ENCODE assay signal across 8 cellular contexts in the genomic region with DNA sequence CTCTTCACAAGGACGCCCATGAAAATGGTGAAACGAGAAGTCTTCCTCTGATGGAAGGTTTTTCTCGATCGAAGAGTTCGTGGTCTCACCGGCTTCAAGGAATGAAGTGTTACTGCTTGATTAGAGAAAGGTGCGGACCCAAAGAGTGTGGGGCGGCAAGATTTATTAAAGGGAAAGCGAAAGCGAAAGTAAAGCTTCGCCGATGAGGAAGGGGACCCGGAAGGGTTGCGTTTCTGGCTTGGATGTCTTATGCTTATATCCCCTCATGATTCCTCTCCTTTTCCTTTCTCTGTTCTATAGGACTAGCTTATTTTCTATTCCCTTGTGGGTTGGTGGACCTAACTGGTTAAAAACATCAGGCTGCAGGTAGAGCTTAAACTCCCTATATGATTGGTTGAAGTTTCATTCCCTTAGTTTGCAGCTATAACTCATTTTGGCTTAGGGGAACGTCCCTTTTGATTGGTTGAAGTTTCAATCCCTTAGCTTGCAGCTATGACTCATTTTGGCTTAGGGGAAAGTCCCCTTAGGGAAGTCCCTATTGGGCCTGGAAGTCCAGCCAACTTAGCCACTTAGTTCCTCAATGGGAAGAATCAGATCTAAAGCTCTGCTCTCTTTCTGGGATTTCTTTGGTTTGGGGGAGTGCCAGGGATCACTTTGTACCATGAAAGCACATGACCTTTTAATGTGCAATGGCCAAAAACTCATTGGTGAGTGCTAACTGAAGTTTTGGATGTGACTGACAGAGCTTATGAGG.
DNase-seq lines count a peak whose midpoint lies in the region; ATAC-seq and TF ChIP-seq lines count a peak whose summit lies in the region.

No MANE protein-coding gene starts in this region.

- peak overlapping the region; percentile 66 for H3K27ac ChIP-seq in OCI-LY3 (ENCODE audit: low read length)
- peak overlapping the region; percentile 31 for H3K27ac ChIP-seq in iPS-18a (ENCODE audit: low read length)
- H3K27ac ChIP-seq in gastroesophageal sphincter: no peak overlapping the region

- H3K4me1 ChIP-seq in OCI-LY3 (ENCODE audit: low read length) (peaks cover 14% of the 10 kb centered on the region), iPS-18a (ENCODE audit: control insufficient read depth, low read depth, low read length) (peaks cover 23% of the 10 kb centered on the region), gastroesophageal sphincter (no peaks in the 10 kb centered on the region)

- peaks cover 21% of the 10 kb centered on the region for H3K79me2 ChIP-seq in OCI-LY3 (ENCODE audit: low read length)

- H4K20me1 ChIP-seq in OCI-LY3 (ENCODE audit: insufficient read depth, low read length): no peaks in the 10 kb centered on the region

- H3K4me3 ChIP-seq in OCI-LY3 (ENCODE audit: low read length): peak overlapping the region; percentile 79
- peak overlapping the region; percentile 9 for H3K4me3 ChIP-seq in iPS-18a (ENCODE audit: low read length)
- no peak overlapping the region for H3K4me3 ChIP-seq in gastroesophageal sphincter

- H3K4me2 ChIP-seq in OCI-LY3 (ENCODE audit: low read length): peak overlapping the region; percentile 52

- no peaks in the 10 kb centered on the region for H3K9me3 ChIP-seq in OCI-LY3 (ENCODE audit: insufficient read depth, low read length)
- H3K9me3 ChIP-seq in iPS-18a (ENCODE audit: control insufficient read depth, low read depth, low read length): no peaks in the 10 kb centered on the region
- H3K9me3 ChIP-seq in gastroesophageal sphincter: no peaks in the 10 kb centered on the region

- TF ChIP-seq POLR2A in gastroesophageal sphincter (IDR thresholded peaks at IDR 0.05): no peak

- H2AFZ ChIP-seq in OCI-LY3 (ENCODE audit: low read depth, low read length): peak overlapping the region; percentile 88

- ATAC-seq in GM18870 (IDR thresholded peaks at IDR 0.05; ENCODE audit: unreplicated experiment) (peak; percentile 81), HG02852 (IDR thresholded peaks at IDR 0.05; ENCODE audit: unreplicated experiment) (peak; percentile 80), gastroesophageal sphincter (no peak)

- H3K36me3 ChIP-seq in OCI-LY3 (replicated peaks; ENCODE audit: low read depth, low read length) (no peaks in the 10 kb centered on the region), iPS-18a (ENCODE audit: control insufficient read depth, low read depth, low read length) (no peaks in the 10 kb centered on the region), gastroesophageal sphincter (no peaks in the 10 kb centered on the region)

- H3K27me3 ChIP-seq in OCI-LY3 (ENCODE audit: low read depth, low read length): no peaks in the 10 kb centered on the region
- no peaks in the 10 kb centered on the region for H3K27me3 ChIP-seq in iPS-18a (ENCODE audit: control insufficient read depth, insufficient read depth, low read length)
- no peaks in the 10 kb centered on the region for H3K27me3 ChIP-seq in gastroesophageal sphincter

- peak overlapping the region; percentile 79 for H3K9ac ChIP-seq in OCI-LY3 (ENCODE audit: low read length)
- H3K9ac ChIP-seq in iPS-18a (ENCODE audit: low read length): no peak overlapping the region

- 97% methylated on average over 8 to 14 of the region's 15 CpGs for WGBS in gastroesophageal sphincter (ENCODE audit: low coverage in 1 of 2), 2 donors

- no peak for TF ChIP-seq CTCF in OCI-LY3 (IDR thresholded peaks at IDR 0.05; ENCODE audit: low read depth, low read length)
- no peak for TF ChIP-seq CTCF in GM20000 (IDR thresholded peaks at IDR 0.05; ENCODE audit: extremely low read depth, missing control alignments)
- TF ChIP-seq CTCF in gastroesophageal sphincter (IDR thresholded peaks at IDR 0.05): no peak

- no peak for TF ChIP-seq EP300 in gastroesophageal sphincter (IDR thresholded peaks at IDR 0.05)

- no peak for DNase-seq in anterior cingulate cortex (lab: John Stamatoyannopoulos, UW)
- no peak for DNase-seq in GM20000 (ENCODE audit: low spot score)
- DNase-seq in mesenteric fat pad (ENCODE audit: low spot score): no peak

Comparison
In these comparisons a context has a peak if more than half of its experiments do, and no peak if none do; other contexts are left out.
1. H3K27ac ChIP-seq: peak in OCI-LY3 (single experiment) and iPS-18a (single experiment); none in gastroesophageal sphincter (0 of 4).
2. H3K4me3 ChIP-seq: peak in OCI-LY3 (single experiment) and iPS-18a (single experiment); none in gastroesophageal sphincter (0 of 2).